In the genomic region with DNA sequence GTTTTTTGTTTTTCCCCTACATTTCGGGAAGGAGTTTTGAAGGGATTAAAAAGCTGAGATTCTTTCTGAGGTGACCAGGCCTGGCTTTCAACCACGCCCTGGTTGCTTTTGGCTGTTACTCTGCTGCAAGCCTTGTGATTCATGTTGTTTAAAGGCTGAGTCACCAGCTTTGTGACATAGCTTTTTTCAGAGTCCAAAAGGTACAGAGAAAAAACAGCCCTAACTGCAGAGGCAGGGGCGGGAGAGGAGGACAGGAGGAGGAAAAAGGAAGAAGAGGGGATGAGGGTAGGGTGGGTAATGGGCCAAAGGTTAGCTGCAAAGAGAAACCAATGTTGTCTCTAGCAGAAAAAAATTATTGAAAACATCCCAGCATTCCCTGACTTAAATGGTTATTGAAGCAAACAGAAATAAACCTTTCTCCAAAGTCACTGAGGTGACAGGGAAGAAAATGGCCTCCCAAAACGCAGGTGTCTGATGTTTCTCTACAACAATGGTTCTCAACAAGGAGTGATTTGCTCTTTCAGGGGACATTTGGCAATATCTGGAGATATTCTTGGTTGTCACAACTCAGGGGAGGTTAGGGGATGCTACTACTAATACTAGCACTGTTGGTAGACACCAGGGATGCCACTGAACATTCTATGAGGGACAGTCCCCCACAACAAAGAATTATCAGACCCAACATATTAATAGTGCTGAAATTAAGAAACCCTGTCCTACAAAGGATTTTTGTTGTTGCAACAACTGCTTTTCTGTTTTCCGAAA, we compare ENCODE assay signal across 8 cellular contexts. TPM values are rescaled to one million over a fixed set of nuclear protein-coding genes. Genes with fewer than 3 reads are reported as not detected.
DNase-seq lines count a peak whose midpoint lies in the region; ATAC-seq and TF ChIP-seq lines count a peak whose summit lies in the region.

No MANE protein-coding gene starts in this region.

- H3K9me3 ChIP-seq in ovary, result peaks cover 0 to 10% of the 10 kb centered on the region in 2 donors

- DNase-seq in activated T-cell treated with anti-CD3 and anti-CD28 coated beads for 4 hours, result peak; percentile 36
- no peak for DNase-seq in activated T-cell treated with anti-CD3 and anti-CD28 coated beads, Interleukin-2, amount 50 U/mL, for 1 hour
- peak; percentile 52 to 60 for DNase-seq in activated T-cell treated with anti-CD3 and anti-CD28 coated beads, Interleukin-2, amount 50 U/mL, for 48 hours
- peak; percentile 84 to 92 for DNase-seq in foreskin keratinocyte
- DNase-seq in ovary, result peak in 3 of 5 donors; percentile 41 to 67 (median 43)
- no peak for DNase-seq in NCI-H510A treated with DMSO at 0.1 percent for 48 hours (lab: John Stamatoyannopoulos, UW)
- no peak for DNase-seq in anterior cingulate cortex (lab: John Stamatoyannopoulos, UW)

- no peak for TF ChIP-seq CTCF in foreskin keratinocyte (conservative IDR thresholded peaks at IDR 0.05)
- TF ChIP-seq CTCF in ovary (IDR thresholded peaks at IDR 0.05), result no peak

- H3K27ac ChIP-seq in foreskin keratinocyte (peak overlapping the region; percentile 100), ovary (peak overlapping the region; percentile 89)

- H3K4me1 ChIP-seq in foreskin keratinocyte (peaks cover 49% of the 10 kb centered on the region), ovary (ENCODE audit: insufficient read depth) (peaks cover 6% of the 10 kb centered on the region)

- no peak for TF ChIP-seq EP300 in ovary (IDR thresholded peaks at IDR 0.05)

- no peak for TF ChIP-seq POLR2A in ovary (IDR thresholded peaks at IDR 0.05)

- H3K27me3 ChIP-seq in foreskin keratinocyte (no peaks in the 10 kb centered on the region), ovary (no peaks in the 10 kb centered on the region)

- peak; percentile 7 for ATAC-seq in foreskin keratinocyte
- ATAC-seq in GM18861 (IDR thresholded peaks at IDR 0.05; ENCODE audit: unreplicated experiment), result no peak

- intact Hi-C loops in ovary (cut with DNase I), result loop anchor here in 2 of 4 donors (10.0 kb wide), 2 partner anchors 872 to 882 kb away; no protein-coding TSS in a partner anchor

- 26 to 38% (median 31%) methylated on average over 5 of the region's 5 CpGs for WGBS in ovary, 3 donors

- peaks cover 4% of the 10 kb centered on the region for H3K36me3 ChIP-seq in ovary

- no peak overlapping the region for H3K4me3 ChIP-seq in ovary

RNA-seq across cellular contexts. Expression of gene UBC, which starts 2.1 kb away (rescaled TPM):
- total RNA-seq in foreskin keratinocyte, result 1,251 and 1,486 TPM in 2 replicates
- 1,048 and 1,182 TPM in 2 replicates for polyA plus RNA-seq in foreskin keratinocyte
- 1,000 to 10,000 TPM in 2 of 7 donors, 100 to 1,000 TPM in 5; 775 to 1,271 (median 837) TPM for total RNA-seq in ovary
- 1,000 to 10,000 TPM in 1 of 2 donors, 100 to 1,000 TPM in 1; 808 to 1,330 TPM for polyA plus RNA-seq in ovary

RNA-seq across cellular contexts. Expression of gene SCARB1, which starts 52.9 kb away (rescaled TPM):
- 48.4 and 52.1 TPM in 2 replicates for total RNA-seq in foreskin keratinocyte
- 69.5 and 69.7 TPM in 2 replicates for polyA plus RNA-seq in foreskin keratinocyte
- total RNA-seq in ovary, result 100 to 1,000 TPM in 3 of 7 donors, 10 to 100 TPM in 4; 20.8 to 155 (median 81.7) TPM
- 1,000 to 10,000 TPM in 1 of 2 donors, 10 to 100 TPM in 1; 59.4 to 1,262 TPM for polyA plus RNA-seq in ovary

Comparison
In these comparisons a context has a peak if more than half of its experiments do, and no peak if none do; other contexts are left out.
1. DNase-seq: peak in activated T-cell treated with anti-CD3 and anti-CD28 coated beads for 4 hours (single experiment), activated T-cell treated with anti-CD3 and anti-CD28 coated beads, Interleukin-2, amount 50 U/mL, for 48 hours (2 of 2), foreskin keratinocyte (2 of 2) and ovary (3 of 5); none in activated T-cell treated with anti-CD3 and anti-CD28 coated beads, Interleukin-2, amount 50 U/mL, for 1 hour (single experiment), NCI-H510A treated with DMSO at 0.1 percent for 48 hours (single experiment) and anterior cingulate cortex (0 of 58).